8 cellular contexts compared by ENCODE assay signal in the genomic region with DNA sequence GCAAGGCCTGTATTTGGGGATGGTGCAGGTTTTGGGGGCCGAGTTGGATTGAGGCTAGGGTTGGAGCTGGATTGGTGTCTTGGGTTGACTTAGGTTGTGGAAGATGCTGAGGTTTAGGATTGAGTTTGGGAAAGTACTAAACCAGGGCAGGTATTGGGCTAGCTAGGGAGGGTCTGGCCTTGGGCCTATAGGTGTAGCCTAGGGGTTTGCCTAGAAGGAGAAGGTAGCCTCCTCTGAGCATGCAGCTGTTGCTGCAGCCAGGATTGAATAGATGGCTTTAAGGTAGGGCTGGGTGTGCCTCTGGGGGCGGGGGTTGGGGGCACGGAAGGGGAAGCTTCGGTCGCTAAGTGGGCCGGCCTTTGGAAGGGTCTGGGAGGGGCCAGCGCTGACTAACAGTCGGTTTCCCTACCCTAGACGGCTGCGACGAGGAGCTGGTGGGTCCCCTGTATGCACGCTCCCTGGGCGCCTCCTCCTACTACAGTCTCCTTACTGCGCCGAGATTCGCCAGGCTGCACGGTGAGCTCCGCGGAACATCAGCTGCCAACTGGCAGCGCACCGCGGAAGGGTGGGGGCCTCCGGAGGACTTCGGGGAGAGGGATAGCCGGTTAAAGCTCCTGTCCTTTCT. TPM values are rescaled to one million over a fixed set of nuclear protein-coding genes. Genes with fewer than 3 reads are reported as not detected.
DNase-seq lines count a peak whose midpoint lies in the region; ATAC-seq, FAIRE-seq and TF ChIP-seq lines count a peak whose summit lies in the region.

No MANE protein-coding gene starts in this region.

- H3K9me3 Mint-ChIP-seq in nephron progenitor cell, result no peaks in the 10 kb centered on the region
- H3K9me3 Mint-ChIP-seq in activated CD4-positive, alpha-beta T cell treated with anti-CD3 and anti-CD28 coated beads, Interleukin-2, amount 10 ng/mL, durations not matched to agents 7 days and 5 days, result no peaks in the 10 kb centered on the region

- H3K36me3 ChIP-seq in endothelial cell of umbilical vein (ENCODE audit: control insufficient read depth in 2 of 2, extremely low read depth in 1 of 2, insufficient read depth in 2 of 2, low read length in 2 of 2), result no peaks in the 10 kb centered on the region

- TF ChIP-seq POLR2A in endothelial cell of umbilical vein (IDR thresholded peaks at IDR 0.05; ENCODE audit: low read depth, low read length), result no peak

- peaks cover 87% of the 10 kb centered on the region for H3K4me1 Mint-ChIP-seq in nephron progenitor cell
- peaks cover 43% of the 10 kb centered on the region for H3K4me1 Mint-ChIP-seq in activated CD4-positive, alpha-beta T cell treated with anti-CD3 and anti-CD28 coated beads, Interleukin-2, amount 10 ng/mL, durations not matched to agents 7 days and 5 days

- CTCF ChIA-PET in endothelial cell of umbilical vein (lab: Charles Lee), result interaction anchor here (0.7 to 2.7 kb wide), 14 partner anchors 9 to 314 kb away, joined by 3 to 57 read pairs (median 4); a partner anchor contains a TSS
- CTCF ChIA-PET in activated CD4-positive, alpha-beta T cell treated with anti-CD3 and anti-CD28 coated beads, Interleukin-2, amount 10 ng/mL, durations not matched to agents 7 days and 5 days (lab: Charles Lee), result interaction anchor here (0.5 to 2.0 kb wide), 8 partner anchors 8 to 106 kb away, joined by 3 to 8 read pairs (median 3); a partner anchor contains a TSS

- intact Hi-C loops in endothelial cell of umbilical vein (cut with micrococcal nuclease), result no loop called here

- H3K27ac Mint-ChIP-seq in nephron progenitor cell, result peak overlapping the region; percentile 93
- H3K27ac Mint-ChIP-seq in activated CD4-positive, alpha-beta T cell treated with anti-CD3 and anti-CD28 coated beads, Interleukin-2, amount 10 ng/mL, durations not matched to agents 7 days and 5 days, result no peak overlapping the region

- H3K27me3 Mint-ChIP-seq in nephron progenitor cell (ENCODE audit: low read depth, poor library complexity), result no peaks in the 10 kb centered on the region
- H3K27me3 Mint-ChIP-seq in activated CD4-positive, alpha-beta T cell treated with anti-CD3 and anti-CD28 coated beads, Interleukin-2, amount 10 ng/mL, durations not matched to agents 7 days and 5 days, result peaks cover 45% of the 10 kb centered on the region

- H3K27ac ChIP-seq in endothelial cell of umbilical vein (ENCODE audit: insufficient read depth, low read depth, low read length), result no peak overlapping the region

- peak overlapping the region; percentile 93 for H3K4me3 Mint-ChIP-seq in nephron progenitor cell
- no peak overlapping the region for H3K4me3 Mint-ChIP-seq in activated CD4-positive, alpha-beta T cell treated with anti-CD3 and anti-CD28 coated beads, Interleukin-2, amount 10 ng/mL, durations not matched to agents 7 days and 5 days

- H3K9me1 ChIP-seq in endothelial cell of umbilical vein (replicated peaks; ENCODE audit: control insufficient read depth, extremely low read depth, insufficient read depth, low read length), result no peaks in the 10 kb centered on the region

- peaks cover 43% of the 10 kb centered on the region for H3K36me3 Mint-ChIP-seq in nephron progenitor cell (ENCODE audit: low read depth)
- H3K36me3 Mint-ChIP-seq in activated CD4-positive, alpha-beta T cell treated with anti-CD3 and anti-CD28 coated beads, Interleukin-2, amount 10 ng/mL, durations not matched to agents 7 days and 5 days (ENCODE audit: low read depth), result no peaks in the 10 kb centered on the region

- ATAC-seq in HG02798 (IDR thresholded peaks at IDR 0.05; ENCODE audit: poor library complexity, unreplicated experiment), result no peak

- no peaks in the 10 kb centered on the region for H3K79me2 ChIP-seq in endothelial cell of umbilical vein (ENCODE audit: control insufficient read depth, insufficient read depth, low read length)

- H2AFZ ChIP-seq in endothelial cell of umbilical vein (ENCODE audit: low read depth, low read length), result no peak overlapping the region

- peak overlapping the region in 2 of 3 experiments; percentile 7 to 48 for H3K4me3 ChIP-seq in endothelial cell of umbilical vein (replicated peaks in 1 of 3; ENCODE audit: insufficient read depth in 1 of 3, low read depth in 1 of 3, low read length in 3 of 3)

- peaks cover 31% of the 10 kb centered on the region for H3K4me1 ChIP-seq in endothelial cell of umbilical vein (ENCODE audit: control insufficient read depth, extremely low read depth, insufficient read depth, low read length)

- FAIRE-seq in endothelial cell of umbilical vein (lab: Jason Lieb, UNC), result no peak

- TF ChIP-seq CTCF in endothelial cell of umbilical vein (IDR thresholded peaks at IDR 0.05; ENCODE audit: extremely low read depth in 1 of 2, insufficient read depth in 1 of 2, low read depth in 1 of 2, low read length in 2 of 2) (no peak), nephron progenitor cell (IDR thresholded peaks at IDR 0.05) (no peak)

- no TSS peak for BruUV-seq in endothelial cell of umbilical vein (replicated peaks; lab: Mats Ljungman, UMichigan)

- dilution Hi-C loops in endothelial cell of umbilical vein (cut with MboI; ENCODE audit: extremely low pct_ligation_motif_present, low sequenced_read_pairs), result no loop called here

- peak overlapping the region; percentile 86 for H3K4me2 ChIP-seq in endothelial cell of umbilical vein (ENCODE audit: insufficient read depth, low read length)

- no peaks in the 10 kb centered on the region for H3K9me3 ChIP-seq in endothelial cell of umbilical vein (replicated peaks; ENCODE audit: control insufficient read depth, insufficient read depth, low read length)

- DNase-seq in CD1c-positive myeloid dendritic cell (ENCODE audit: extremely low spot score) (peak; percentile 8), NCI-H510A (lab: John Stamatoyannopoulos, UW) (peak; percentile 65), endothelial cell of umbilical vein (ENCODE audit: low read depth, low spot score) (peak; percentile 32), nephron progenitor cell (no peak), DMS 273 (lab: John Stamatoyannopoulos, UW; ENCODE audit: unreplicated experiment) (no peak)
- DNase-seq in activated CD4-positive, alpha-beta T cell treated with anti-CD3 and anti-CD28 coated beads, Interleukin-2, amount 10 ng/mL, durations not matched to agents 7 days and 5 days, result no peak
- no peak for DNase-seq in stimulated activated CD4-positive, alpha-beta T cell treated with anti-CD3 and anti-CD28 coated beads, Interleukin-4, amount 100 ng/mL, for 4 hours

- POLR2A ChIA-PET in endothelial cell of umbilical vein (lab: Charles Lee), result interaction anchor here (0.6 kb wide), 1 partner anchor 267 kb away, joined by 4 read pairs; no protein-coding TSS in a partner anchor
- POLR2A ChIA-PET in activated CD4-positive, alpha-beta T cell treated with anti-CD3 and anti-CD28 coated beads, Interleukin-2, amount 10 ng/mL, durations not matched to agents 7 days and 5 days (lab: Charles Lee), result no interaction called here

- H3K9ac ChIP-seq in endothelial cell of umbilical vein (replicated peaks; ENCODE audit: extremely low read depth, insufficient read depth, low read length), result no peak overlapping the region

- peaks cover 0 to 20% of the 10 kb centered on the region in 2 experiments for H3K27me3 ChIP-seq in endothelial cell of umbilical vein (ENCODE audit: control insufficient read depth in 2 of 2, insufficient read depth in 2 of 2, low read length in 2 of 2)

- no peaks in the 10 kb centered on the region for H4K20me1 ChIP-seq in endothelial cell of umbilical vein (replicated peaks; ENCODE audit: control insufficient read depth, extremely low read depth, insufficient read depth, low read length)

RNA-seq across cellular contexts. Expression of a gene that starts 1.2 kb away (rescaled TPM):
- total RNA-seq in endothelial cell of umbilical vein, result 3.6 and 44.8 TPM in 2 replicates
- 26.3 and 27.3 TPM in 2 replicates for polyA plus RNA-seq in endothelial cell of umbilical vein
- 16.5 and 18.9 TPM in 2 replicates for polyA plus RNA-seq in endothelial cell of umbilical vein (2011; cell fraction: cytosol; rRNA removed)
- polyA plus RNA-seq in endothelial cell of umbilical vein (2011; cell fraction: nucleus; rRNA removed), result 73.5 and 81.1 TPM in 2 replicates
- 40.8 and 55.4 TPM in 2 replicates for polyA plus RNA-seq in endothelial cell of umbilical vein (2012)
- polyA minus RNA-seq in endothelial cell of umbilical vein, result 28.1 and 29.9 TPM in 2 replicates
- polyA minus RNA-seq in endothelial cell of umbilical vein (2011; cell fraction: cytosol; rRNA and poly(A)+ RNA removed), result 1.2 TPM
- 17.0 and 20.2 TPM in 2 replicates for polyA minus RNA-seq in endothelial cell of umbilical vein (2011; cell fraction: nucleus; rRNA and poly(A)+ RNA removed)
- 1 to 10 TPM in 1 of 2 experiments, under 1 TPM in 1; 0.81 to 1.0 TPM for total RNA-seq in activated CD4-positive, alpha-beta T cell treated with anti-CD3 and anti-CD28 coated beads, Interleukin-2, amount 10 ng/mL, durations not matched to agents 7 days and 5 days

RNA-seq across cellular contexts. Expression of a gene that starts 1.9 kb away (rescaled TPM):
- 1.3 TPM in 1 of 2 replicates, not detected in the other for total RNA-seq in endothelial cell of umbilical vein
- polyA plus RNA-seq in endothelial cell of umbilical vein, result 1.1 and 1.4 TPM in 2 replicates
- 0.49 and 1.0 TPM in 2 replicates for polyA plus RNA-seq in endothelial cell of umbilical vein (2011; cell fraction: cytosol; rRNA removed)
- 0.49 and 1.1 TPM in 2 replicates for polyA plus RNA-seq in endothelial cell of umbilical vein (2011; cell fraction: nucleus; rRNA removed)
- polyA plus RNA-seq in endothelial cell of umbilical vein (2012), result 2.1 and 4.5 TPM in 2 replicates
- 0.36 and 0.55 TPM in 2 replicates for polyA minus RNA-seq in endothelial cell of umbilical vein
- not detected for polyA minus RNA-seq in endothelial cell of umbilical vein (2011; cell fraction: cytosol; rRNA and poly(A)+ RNA removed)
- polyA minus RNA-seq in endothelial cell of umbilical vein (2011; cell fraction: nucleus; rRNA and poly(A)+ RNA removed), result 0.29 and 0.63 TPM in 2 replicates
- under 1 TPM; 0.65 to 0.87 TPM for total RNA-seq in activated CD4-positive, alpha-beta T cell treated with anti-CD3 and anti-CD28 coated beads, Interleukin-2, amount 10 ng/mL, durations not matched to agents 7 days and 5 days

RNA-seq across cellular contexts. Expression of a gene that starts 6.7 kb away (rescaled TPM):
- total RNA-seq in endothelial cell of umbilical vein, result 11.3 and 13.2 TPM in 2 replicates
- 5.4 and 6.8 TPM in 2 replicates for polyA plus RNA-seq in endothelial cell of umbilical vein
- 2.4 and 3.6 TPM in 2 replicates for polyA plus RNA-seq in endothelial cell of umbilical vein (2011; cell fraction: cytosol; rRNA removed)
- polyA plus RNA-seq in endothelial cell of umbilical vein (2011; cell fraction: nucleus; rRNA removed), result 5.3 and 6.6 TPM in 2 replicates
- 5.4 and 9.0 TPM in 2 replicates for polyA plus RNA-seq in endothelial cell of umbilical vein (2012)
- 2.5 and 3.3 TPM in 2 replicates for polyA minus RNA-seq in endothelial cell of umbilical vein
- polyA minus RNA-seq in endothelial cell of umbilical vein (2011; cell fraction: cytosol; rRNA and poly(A)+ RNA removed), result 21.0 TPM
- 1.9 and 2.5 TPM in 2 replicates for polyA minus RNA-seq in endothelial cell of umbilical vein (2011; cell fraction: nucleus; rRNA and poly(A)+ RNA removed)
- total RNA-seq in activated CD4-positive, alpha-beta T cell treated with anti-CD3 and anti-CD28 coated beads, Interleukin-2, amount 10 ng/mL, durations not matched to agents 7 days and 5 days, result 1 to 10 TPM in 1 of 2 experiments, under 1 TPM in 1; 0.85 to 1.3 TPM

RNA-seq across cellular contexts. Expression of a gene that starts 24.4 kb away (rescaled TPM):
- total RNA-seq in endothelial cell of umbilical vein, result 13.1 and 13.2 TPM in 2 replicates
- polyA plus RNA-seq in endothelial cell of umbilical vein, result 17.7 and 19.4 TPM in 2 replicates
- polyA plus RNA-seq in endothelial cell of umbilical vein (2011; cell fraction: cytosol; rRNA removed), result 6.7 and 9.7 TPM in 2 replicates
- polyA plus RNA-seq in endothelial cell of umbilical vein (2011; cell fraction: nucleus; rRNA removed), result 52.9 and 63.6 TPM in 2 replicates
- polyA plus RNA-seq in endothelial cell of umbilical vein (2012), result 13.6 and 17.5 TPM in 2 replicates
- polyA minus RNA-seq in endothelial cell of umbilical vein, result 7.0 and 10.2 TPM in 2 replicates
- polyA minus RNA-seq in endothelial cell of umbilical vein (2011; cell fraction: cytosol; rRNA and poly(A)+ RNA removed), result 3.5 TPM
- 12.4 and 16.1 TPM in 2 replicates for polyA minus RNA-seq in endothelial cell of umbilical vein (2011; cell fraction: nucleus; rRNA and poly(A)+ RNA removed)
- 1 to 10 TPM; 6.7 to 7.2 TPM for total RNA-seq in activated CD4-positive, alpha-beta T cell treated with anti-CD3 and anti-CD28 coated beads, Interleukin-2, amount 10 ng/mL, durations not matched to agents 7 days and 5 days

Comparison
In these comparisons a context has a peak if more than half of its experiments do, and no peak if none do; other contexts are left out.
1. DNase-seq: peak in CD1c-positive myeloid dendritic cell (single experiment), NCI-H510A (single experiment) and endothelial cell of umbilical vein (single experiment); none in nephron progenitor cell (single experiment), DMS 273 (single experiment), activated CD4-positive, alpha-beta T cell treated with anti-CD3 and anti-CD28 coated beads, Interleukin-2, amount 10 ng/mL, durations not matched to agents 7 days and 5 days (single experiment) and stimulated activated CD4-positive, alpha-beta T cell treated with anti-CD3 and anti-CD28 coated beads, Interleukin-4, amount 100 ng/mL, for 4 hours (0 of 2).